ENCODE assay signal across 28 cellular contexts in the genomic region with DNA sequence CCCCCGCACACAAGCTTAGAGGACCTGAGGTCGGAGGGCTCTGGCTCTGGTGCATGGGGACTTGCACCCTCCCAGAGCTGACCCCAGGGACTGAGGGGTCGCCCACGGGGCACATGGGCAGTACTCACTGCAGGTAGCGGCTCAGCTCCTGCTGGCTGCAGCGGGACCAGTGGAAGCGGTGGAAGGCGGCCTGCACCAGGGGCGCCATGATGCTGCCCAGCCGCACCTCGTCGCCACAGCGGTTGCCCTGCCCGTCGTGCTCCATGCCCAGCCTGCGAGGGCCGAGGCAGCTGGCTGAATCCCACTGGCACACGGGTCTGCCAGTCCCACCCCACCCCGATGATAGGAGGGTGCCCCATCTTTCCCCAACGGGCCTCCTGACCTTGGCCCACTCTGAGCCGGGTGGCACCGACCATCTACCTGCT.
"Had no signal": no experiment of that assay in that cellular context is flagged by ENCODE, and none has a peak within 500 bp of the region (broad histone marks: within the 10 kb centered on the region; RNA-seq: fewer than 3 reads in every experiment).

No MANE protein-coding gene starts in this region.

- H3K27me3 ChIP-seq: adrenal gland, body of pancreas, dorsolateral prefrontal cortex, gastrocnemius medialis, neural progenitor cell, thyroid gland, upper lobe of left lung, vagina had no signal

- H3K4me3 Mint-ChIP-seq: activated CD8-positive, alpha-beta memory T cell treated with anti-CD3 and anti-CD28 coated beads, Interleukin-2, amount 10 ng/mL, durations not matched to agents 7 days and 5 days; activated CD8-positive, alpha-beta T cell treated with anti-CD3 and anti-CD28 coated beads for 36 hours; activated naive CD8-positive, alpha-beta T cell; activated T-cell treated with anti-CD3 and anti-CD28 coated beads, Interleukin-2, amount 50 U/mL, for 72 hours; naive thymus-derived CD4-positive, alpha-beta T cell; neural progenitor cell; stimulated activated naive CD8-positive, alpha-beta T cell treated with anti-CD3 and anti-CD28 coated beads, Interleukin-15, Interleukin-2, amounts not matched to agents 100 ng/mL and 50 ng/mL, for 24 hours had no signal

- H3K9me3 Mint-ChIP-seq: activated CD8-positive, alpha-beta T cell treated with anti-CD3 and anti-CD28 coated beads for 36 hours; activated T-cell treated with anti-CD3 and anti-CD28 coated beads, Interleukin-2, amount 50 U/mL, for 72 hours; naive thymus-derived CD4-positive, alpha-beta T cell; neural progenitor cell; stimulated activated naive CD8-positive, alpha-beta T cell treated with anti-CD3 and anti-CD28 coated beads, Interleukin-15, Interleukin-2, amounts not matched to agents 100 ng/mL and 50 ng/mL, for 24 hours had no signal

- H3K36me3 ChIP-seq: adrenal gland, gastrocnemius medialis, neural progenitor cell, thyroid gland, vagina had no signal

- H3K4me1 ChIP-seq: adrenal gland, body of pancreas, gastrocnemius medialis, neural progenitor cell, thyroid gland, upper lobe of left lung, vagina had no signal

- H3K36me3 Mint-ChIP-seq: activated CD8-positive, alpha-beta memory T cell treated with anti-CD3 and anti-CD28 coated beads, Interleukin-2, amount 10 ng/mL, durations not matched to agents 7 days and 5 days; activated naive CD8-positive, alpha-beta T cell; naive thymus-derived CD4-positive, alpha-beta T cell had no signal

- H3K27ac Mint-ChIP-seq: activated CD8-positive, alpha-beta memory T cell treated with anti-CD3 and anti-CD28 coated beads, Interleukin-2, amount 10 ng/mL, durations not matched to agents 7 days and 5 days; activated CD8-positive, alpha-beta T cell treated with anti-CD3 and anti-CD28 coated beads for 36 hours; activated naive CD8-positive, alpha-beta T cell; activated T-cell treated with anti-CD3 and anti-CD28 coated beads, Interleukin-2, amount 50 U/mL, for 72 hours; naive thymus-derived CD4-positive, alpha-beta T cell; neural progenitor cell; stimulated activated naive CD8-positive, alpha-beta T cell treated with anti-CD3 and anti-CD28 coated beads, Interleukin-15, Interleukin-2, amounts not matched to agents 100 ng/mL and 50 ng/mL, for 24 hours had no signal

- H3K27me3 Mint-ChIP-seq: activated CD8-positive, alpha-beta memory T cell treated with anti-CD3 and anti-CD28 coated beads, Interleukin-2, amount 10 ng/mL, durations not matched to agents 7 days and 5 days; activated CD8-positive, alpha-beta T cell treated with anti-CD3 and anti-CD28 coated beads for 36 hours; activated naive CD8-positive, alpha-beta T cell; stimulated activated naive CD8-positive, alpha-beta T cell treated with anti-CD3 and anti-CD28 coated beads, Interleukin-15, Interleukin-2, amounts not matched to agents 100 ng/mL and 50 ng/mL, for 24 hours had no signal

- H3K4me3 ChIP-seq: adrenal gland, body of pancreas, coronary artery, dorsolateral prefrontal cortex, gastrocnemius medialis, neural progenitor cell, SK-N-MC, smooth muscle cell, thyroid gland, upper lobe of left lung, vagina had no signal

- ATAC-seq: activated CD8-positive, alpha-beta memory T cell treated with anti-CD3 and anti-CD28 coated beads, Interleukin-2, amount 10 ng/mL, durations not matched to agents 7 days and 5 days; activated CD8-positive, alpha-beta T cell treated with anti-CD3 and anti-CD28 coated beads for 36 hours; body of pancreas; gastrocnemius medialis had no signal

- H3K4me1 Mint-ChIP-seq: activated CD8-positive, alpha-beta memory T cell treated with anti-CD3 and anti-CD28 coated beads, Interleukin-2, amount 10 ng/mL, durations not matched to agents 7 days and 5 days; naive thymus-derived CD4-positive, alpha-beta T cell; neural progenitor cell had no signal

- H3K9me3 ChIP-seq: adrenal gland, body of pancreas, gastrocnemius medialis, thyroid gland, upper lobe of left lung, vagina had no signal

- H3K27ac ChIP-seq: adrenal gland, body of pancreas, coronary artery, dorsolateral prefrontal cortex, gastrocnemius medialis, neural progenitor cell, SK-N-MC, thyroid gland, upper lobe of left lung, vagina had no signal

- DNase-seq: activated CD4-positive, alpha-beta T cell treated with anti-CD3 and anti-CD28 coated beads, Interleukin-2, amount 50 U/mL, for 1 hour; activated CD4-positive, CD25-positive, alpha-beta regulatory T cell treated with anti-CD3 and anti-CD28 coated beads, Interleukin-2, amount 50 U/mL, for 72 hours; activated CD8-positive, alpha-beta memory T cell treated with anti-CD3 and anti-CD28 coated beads, Interleukin-2, amount 10 ng/mL, durations not matched to agents 7 days and 5 days; activated CD8-positive, alpha-beta T cell treated with anti-CD3 and anti-CD28 coated beads for 36 hours; activated effector memory CD4-positive, alpha-beta T cell treated with Interleukin-2 at 50 U/mL for 16 hours; activated naive CD4-positive, alpha-beta T cell treated with Interleukin-2 at 50 U/mL for 16 hours; activated T-cell treated with anti-CD3 and anti-CD28 coated beads for 4 hours; activated T-cell treated with anti-CD3 and anti-CD28 coated beads, Interleukin-2, amount 50 U/mL, for 72 hours; cerebellar nuclear complex; effector memory CD4-positive, alpha-beta T cell; gastrocnemius medialis; glutamatergic neuron; midbrain; naive thymus-derived CD4-positive, alpha-beta T cell; stimulated activated CD4-positive, alpha-beta T cell treated with anti-CD3 and anti-CD28 coated beads, Interleukin-1b, Interleukin-23, amount 100 ng/mL, for 48 hours; substantia nigra; thyroid gland had no signal
